Comparison of ENCODE assay signal across 1 cellular context in the genomic region with DNA sequence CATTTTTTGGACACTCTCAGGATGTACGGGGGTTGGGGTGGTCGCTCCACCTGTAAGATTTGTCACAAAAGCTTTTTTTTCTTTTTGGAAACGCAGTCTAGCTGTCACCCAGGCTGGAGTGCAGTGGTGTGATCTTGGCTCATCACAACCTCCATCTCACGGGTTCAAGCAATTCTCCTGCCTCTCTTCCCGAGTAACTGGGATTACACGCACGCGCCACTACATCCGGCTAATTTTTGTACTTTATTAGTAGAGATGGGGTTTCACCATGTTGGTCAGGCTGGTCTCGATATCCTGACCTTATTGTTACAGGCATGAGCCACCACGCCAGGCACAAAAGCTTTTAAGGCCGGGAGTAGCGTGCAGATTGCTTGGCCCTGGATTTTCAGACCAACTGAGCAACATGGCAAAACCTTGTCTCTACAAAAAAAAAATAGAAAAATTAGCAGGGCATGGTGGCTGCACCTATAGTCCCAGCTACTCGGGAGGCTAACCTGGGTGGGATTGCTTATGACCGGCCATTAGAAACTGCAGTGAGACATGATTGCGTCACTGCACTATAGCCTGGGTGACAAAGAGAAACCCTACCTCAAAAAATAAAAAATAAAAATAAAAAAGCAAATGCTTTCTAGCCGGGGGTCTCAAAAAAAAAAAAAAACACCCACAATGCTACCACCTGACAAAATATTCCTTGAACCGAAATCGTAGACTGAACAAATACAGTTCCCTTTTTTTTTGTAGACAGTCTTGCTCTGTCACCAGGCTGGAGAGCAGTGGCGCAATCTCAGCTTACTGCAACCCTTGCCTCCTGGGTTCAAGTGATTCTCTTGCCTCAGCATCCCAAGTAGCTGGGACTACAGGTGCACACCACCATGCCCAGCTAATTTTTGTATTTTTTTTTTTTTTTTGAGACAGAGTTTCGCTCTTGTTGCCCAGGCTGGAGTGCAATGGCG.
TF ChIP-seq lines count a peak whose summit lies in the region.

No MANE protein-coding gene starts in this region.

TF ChIP-seq in H1, 55 proteins besides CTCF, POLR2A, EP300 and RAD21:
- no peak for TF ChIP-seq EGR1 (IDR thresholded peaks at IDR 0.05; ENCODE audit: borderline replicate concordance, low read depth, low read length)
- 0 out of 2 replicates have a peak, but pooled peaks have one; percentile 32 for TF ChIP-seq POLR2AphosphoS5 (IDR thresholded peaks at IDR 0.05; ENCODE audit: low read depth, low read length)
- no peak for TF ChIP-seq BRCA1 (IDR thresholded peaks at IDR 0.05; ENCODE audit: low read depth, low read length)
- no peak for TF ChIP-seq CHD1 (IDR thresholded peaks at IDR 0.05; ENCODE audit: low read depth, low read length)
